9 cellular contexts compared by ENCODE assay signal in the genomic region with DNA sequence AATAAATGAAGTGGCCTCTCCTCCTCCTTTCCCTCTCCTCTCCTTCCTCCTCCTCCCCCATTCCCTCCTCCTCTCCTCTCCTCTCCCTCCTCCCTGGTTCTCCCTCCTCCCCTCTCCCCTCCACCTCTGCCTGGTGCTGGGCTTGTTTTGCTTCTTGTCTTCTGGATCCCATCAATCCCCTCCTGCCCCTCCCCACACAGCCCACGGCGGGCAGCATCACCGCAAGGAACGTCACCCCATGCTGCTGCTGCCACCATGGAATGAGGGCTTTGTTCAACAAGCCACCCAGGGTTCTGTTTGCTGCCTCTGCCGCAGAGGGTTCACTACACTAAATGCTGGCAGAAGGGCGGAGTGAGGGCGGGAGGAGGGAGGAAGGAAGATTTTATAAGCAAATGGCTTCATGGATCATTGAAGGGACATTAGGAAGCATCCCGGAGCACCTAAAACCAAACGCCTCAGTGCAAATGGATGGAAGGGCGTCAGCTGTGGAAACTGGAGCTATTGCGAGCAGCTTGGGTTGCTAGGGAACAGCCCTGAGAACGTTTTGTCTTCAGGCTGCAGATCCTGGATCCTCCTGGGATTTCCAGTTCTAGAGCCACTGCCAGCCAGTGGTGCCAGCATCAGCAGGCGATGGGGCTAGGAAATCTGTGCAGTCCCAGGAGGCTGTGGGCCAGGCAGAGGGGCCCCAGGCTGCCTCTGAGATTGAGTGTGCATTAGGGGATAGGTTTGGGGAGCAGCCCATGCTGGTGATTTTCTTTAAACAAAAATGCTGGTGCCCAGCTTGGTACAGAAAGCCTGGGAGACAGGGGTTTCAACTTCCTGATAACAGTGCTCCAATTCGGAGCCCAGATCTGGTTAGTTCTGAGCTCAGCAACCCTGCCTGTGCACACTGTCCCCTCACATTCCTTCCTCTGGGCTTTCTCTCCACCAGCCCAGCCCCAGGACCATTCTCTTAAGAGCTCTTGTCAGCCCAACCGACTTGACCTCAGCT.
DNase-seq lines count a peak whose midpoint lies in the region; ATAC-seq and TF ChIP-seq lines count a peak whose summit lies in the region.
"Had no signal": no experiment of that assay in that cellular context is flagged by ENCODE, and none has a peak within 500 bp of the region (broad histone marks: within the 10 kb centered on the region; RNA-seq: fewer than 3 reads in every experiment).

No MANE protein-coding gene starts in this region.

- CTCF ChIA-PET in activated CD8-positive, alpha-beta T cell treated with anti-CD3 and anti-CD28 coated beads for 36 hours (lab: Charles Lee) = no interaction called here

- peak overlapping the region; percentile 55 for H3K4me3 ChIP-seq in thoracic aorta

- no peaks in the 10 kb centered on the region for H3K9me3 ChIP-seq in thoracic aorta

- no peaks in the 10 kb centered on the region for H3K36me3 Mint-ChIP-seq in activated CD8-positive, alpha-beta T cell treated with anti-CD3 and anti-CD28 coated beads for 36 hours (ENCODE audit: low read depth)
- H3K36me3 Mint-ChIP-seq: naive B cell; stimulated activated effector memory CD8-positive, alpha-beta T cell treated with anti-CD3 and anti-CD28 coated beads, Interleukin-12 subunit alpha, Interleukin-12 subunit beta, amount 100 ng/mL, for 72 hours had no signal

- H3K4me1 Mint-ChIP-seq in activated CD8-positive, alpha-beta T cell treated with anti-CD3 and anti-CD28 coated beads for 36 hours (ENCODE audit: low read depth) = peaks cover 3% of the 10 kb centered on the region
- H3K4me1 Mint-ChIP-seq: naive B cell; stimulated activated effector memory CD8-positive, alpha-beta T cell treated with anti-CD3 and anti-CD28 coated beads, Interleukin-12 subunit alpha, Interleukin-12 subunit beta, amount 100 ng/mL, for 72 hours had no signal

- H3K27me3 Mint-ChIP-seq in activated CD8-positive, alpha-beta T cell treated with anti-CD3 and anti-CD28 coated beads for 36 hours = peaks cover 1% of the 10 kb centered on the region

- H3K4me1 ChIP-seq in thoracic aorta (ENCODE audit: control insufficient read depth in 1 of 2, low read depth in 2 of 2) = peaks cover 9 to 29% of the 10 kb centered on the region in 2 donors

- intact Hi-C loops in activated CD8-positive, alpha-beta T cell treated with anti-CD3 and anti-CD28 coated beads for 36 hours (cut with micrococcal nuclease) = no loop called here

- peak; percentile 77 for ATAC-seq in thoracic aorta (ENCODE audit: insufficient number of reproducible peaks, low FRiP score, low read depth)
- ATAC-seq in HG02798 (IDR thresholded peaks at IDR 0.05; ENCODE audit: poor library complexity, unreplicated experiment) = no peak
- ATAC-seq in activated CD8-positive, alpha-beta T cell treated with anti-CD3 and anti-CD28 coated beads for 36 hours = no peak
- ATAC-seq in left lobe of liver = no peak
- ATAC-seq: stimulated activated effector memory CD8-positive, alpha-beta T cell treated with anti-CD3 and anti-CD28 coated beads, Interleukin-12 subunit alpha, Interleukin-12 subunit beta, amount 100 ng/mL, for 72 hours had no signal

- POLR2A ChIA-PET in activated CD8-positive, alpha-beta T cell treated with anti-CD3 and anti-CD28 coated beads for 36 hours (lab: Charles Lee) = no interaction called here

- no peaks in the 10 kb centered on the region for H3K27me3 ChIP-seq in thoracic aorta (replicated peaks; ENCODE audit: insufficient read depth)

- H3K36me3 ChIP-seq in thoracic aorta = no peaks in the 10 kb centered on the region

- TF ChIP-seq CTCF in thoracic aorta (IDR thresholded peaks at IDR 0.05) = no peak
- TF ChIP-seq CTCF in activated CD8-positive, alpha-beta T cell treated with anti-CD3 and anti-CD28 coated beads for 36 hours (IDR thresholded peaks at IDR 0.05) = no peak

- peak; percentile 76 for DNase-seq in NCI-H146 (lab: John Stamatoyannopoulos, UW)
- peak in 47 of 58 donors; percentile 23 to 83 (median 58) for DNase-seq in anterior cingulate cortex (lab: John Stamatoyannopoulos, UW)
- peak; percentile 52 for DNase-seq in islet precursor cell
- peak; percentile 33 for DNase-seq in thoracic aorta (ENCODE audit: low spot score)
- DNase-seq in activated CD8-positive, alpha-beta T cell treated with anti-CD3 and anti-CD28 coated beads for 36 hours = no peak
- DNase-seq in left lobe of liver (ENCODE audit: low spot score) = no peak
- DNase-seq: naive B cell had no signal

- H3K9me3 Mint-ChIP-seq in activated CD8-positive, alpha-beta T cell treated with anti-CD3 and anti-CD28 coated beads for 36 hours = no peaks in the 10 kb centered on the region
- H3K9me3 Mint-ChIP-seq: stimulated activated effector memory CD8-positive, alpha-beta T cell treated with anti-CD3 and anti-CD28 coated beads, Interleukin-12 subunit alpha, Interleukin-12 subunit beta, amount 100 ng/mL, for 72 hours had no signal

- no peak overlapping the region for H3K4me3 Mint-ChIP-seq in activated CD8-positive, alpha-beta T cell treated with anti-CD3 and anti-CD28 coated beads for 36 hours
- H3K4me3 Mint-ChIP-seq: stimulated activated effector memory CD8-positive, alpha-beta T cell treated with anti-CD3 and anti-CD28 coated beads, Interleukin-12 subunit alpha, Interleukin-12 subunit beta, amount 100 ng/mL, for 72 hours had no signal

- peak overlapping the region; percentile 72 to 89 for H3K27ac ChIP-seq in thoracic aorta

- H3K27ac Mint-ChIP-seq in activated CD8-positive, alpha-beta T cell treated with anti-CD3 and anti-CD28 coated beads for 36 hours = no peak overlapping the region
- H3K27ac Mint-ChIP-seq: naive B cell; stimulated activated effector memory CD8-positive, alpha-beta T cell treated with anti-CD3 and anti-CD28 coated beads, Interleukin-12 subunit alpha, Interleukin-12 subunit beta, amount 100 ng/mL, for 72 hours had no signal

Comparison
In these comparisons a context has a peak if more than half of its experiments do, and no peak if none do; other contexts are left out.
1. DNase-seq: peak in NCI-H146 (single experiment), anterior cingulate cortex (47 of 58), islet precursor cell (single experiment) and thoracic aorta (single experiment); none in activated CD8-positive, alpha-beta T cell treated with anti-CD3 and anti-CD28 coated beads for 36 hours (single experiment) and left lobe of liver (single experiment).